In the genomic region with DNA sequence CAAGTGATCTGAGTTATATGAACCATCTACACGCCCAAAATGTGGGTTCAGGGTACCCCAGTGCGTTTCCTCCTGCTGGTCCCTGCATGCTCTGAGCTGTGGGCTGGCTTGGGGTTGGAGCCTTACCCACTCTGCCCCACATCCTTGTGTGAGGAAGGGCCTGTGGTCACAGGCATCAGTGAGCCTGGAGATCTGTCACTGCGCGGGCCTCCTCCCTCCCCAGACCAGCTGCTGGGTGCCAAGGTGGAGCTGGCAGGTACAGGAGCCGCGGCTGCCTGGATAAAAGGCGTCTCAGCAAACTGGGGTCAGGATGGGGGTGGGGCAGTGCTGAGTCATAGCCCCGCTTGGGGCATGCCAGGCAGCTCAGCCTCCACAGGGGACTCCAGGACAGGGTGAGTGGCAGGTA, we compare ENCODE assay signal across 16 cellular contexts. TPM values are rescaled to one million over a fixed set of nuclear protein-coding genes. Genes with fewer than 3 reads are reported as not detected.
DNase-seq lines count a peak whose midpoint lies in the region; ATAC-seq lines count a peak whose summit lies in the region.
"Had no signal": no experiment of that assay in that cellular context is flagged by ENCODE, and none has a peak within 500 bp of the region (broad histone marks: within the 10 kb centered on the region; RNA-seq: fewer than 3 reads in every experiment).

No MANE protein-coding gene starts in this region.

- no peaks in the 10 kb centered on the region for H3K27me3 ChIP-seq in CD4-positive, alpha-beta memory T cell (ENCODE audit: insufficient read depth, low read length)
- H3K27me3 ChIP-seq: sigmoid colon had no signal

- no peaks in the 10 kb centered on the region for H3K9me3 ChIP-seq in CD4-positive, alpha-beta memory T cell (ENCODE audit: control insufficient read depth in 1 of 2, low read length in 2 of 2)
- H3K9me3 ChIP-seq: sigmoid colon had no signal

- H3K9me3 Mint-ChIP-seq in CD4-positive, alpha-beta memory T cell: no peaks in the 10 kb centered on the region
- H3K9me3 Mint-ChIP-seq: activated B cell treated with CpG ODN at 0.5 μM for 24 hours; activated naive CD4-positive, alpha-beta T cell treated with anti-CD3 and anti-CD28 coated beads, Interleukin-2, amount 50 U/mL, for 24 hours; CD4-positive, CD25-positive, alpha-beta regulatory T cell had no signal

- ATAC-seq in HG03095 (IDR thresholded peaks at IDR 0.05; ENCODE audit: unreplicated experiment) (no peak), GM19023 (IDR thresholded peaks at IDR 0.05; ENCODE audit: unreplicated experiment) (no peak), GM21515 (IDR thresholded peaks at IDR 0.05; ENCODE audit: unreplicated experiment) (no peak)

- H3K27ac ChIP-seq in CD4-positive, alpha-beta memory T cell (ENCODE audit: low read depth, low read length): no peak overlapping the region
- H3K27ac ChIP-seq: epithelial cell of prostate, sigmoid colon, SK-N-MC had no signal

- no peaks in the 10 kb centered on the region for H3K27me3 Mint-ChIP-seq in CD4-positive, alpha-beta memory T cell
- H3K27me3 Mint-ChIP-seq: activated B cell treated with CpG ODN at 0.5 μM for 24 hours; activated naive CD4-positive, alpha-beta T cell treated with anti-CD3 and anti-CD28 coated beads, Interleukin-2, amount 50 U/mL, for 24 hours; CD4-positive, CD25-positive, alpha-beta regulatory T cell had no signal

- peaks cover 11% of the 10 kb centered on the region for H3K4me1 ChIP-seq in CD4-positive, alpha-beta memory T cell (ENCODE audit: insufficient read depth, low read length)
- H3K4me1 ChIP-seq: sigmoid colon had no signal

- intact Hi-C loops in CD4-positive, alpha-beta memory T cell (cut with micrococcal nuclease): no loop called here

- H3K36me3 ChIP-seq in CD4-positive, alpha-beta memory T cell (ENCODE audit: insufficient read depth, low read length): no peaks in the 10 kb centered on the region
- H3K36me3 ChIP-seq: sigmoid colon had no signal

- no peak overlapping the region for H3K4me3 Mint-ChIP-seq in CD4-positive, alpha-beta memory T cell
- H3K4me3 Mint-ChIP-seq: activated B cell treated with CpG ODN at 0.5 μM for 24 hours; activated naive CD4-positive, alpha-beta T cell treated with anti-CD3 and anti-CD28 coated beads, Interleukin-2, amount 50 U/mL, for 24 hours; CD4-positive, CD25-positive, alpha-beta regulatory T cell had no signal

- H3K27ac Mint-ChIP-seq in CD4-positive, alpha-beta memory T cell: peak overlapping the region in 4 of 7 donors; percentile 1 to 66 (median 18)
- H3K27ac Mint-ChIP-seq: activated B cell treated with CpG ODN at 0.5 μM for 24 hours; activated naive CD4-positive, alpha-beta T cell treated with anti-CD3 and anti-CD28 coated beads, Interleukin-2, amount 50 U/mL, for 24 hours; CD4-positive, CD25-positive, alpha-beta regulatory T cell had no signal

- peaks cover 3 to 11% (median 3%) of the 10 kb centered on the region in 4 donors for H3K4me1 Mint-ChIP-seq in CD4-positive, alpha-beta memory T cell
- H3K4me1 Mint-ChIP-seq: activated naive CD4-positive, alpha-beta T cell treated with anti-CD3 and anti-CD28 coated beads, Interleukin-2, amount 50 U/mL, for 24 hours; CD4-positive, CD25-positive, alpha-beta regulatory T cell had no signal

- H3K36me3 Mint-ChIP-seq in CD4-positive, alpha-beta memory T cell: no peaks in the 10 kb centered on the region
- H3K36me3 Mint-ChIP-seq: activated naive CD4-positive, alpha-beta T cell treated with anti-CD3 and anti-CD28 coated beads, Interleukin-2, amount 50 U/mL, for 24 hours; CD4-positive, CD25-positive, alpha-beta regulatory T cell had no signal

- POLR2A ChIA-PET in CD4-positive, alpha-beta memory T cell (lab: Charles Lee; ENCODE audit: partially characterized antibody): no interaction called here

- H3K4me3 ChIP-seq in CD4-positive, alpha-beta memory T cell (ENCODE audit: low read length in 2 of 2): no peak overlapping the region
- H3K4me3 ChIP-seq: sigmoid colon, SK-N-MC had no signal

- CTCF ChIA-PET in CD4-positive, alpha-beta memory T cell (lab: Charles Lee; ENCODE audit: partially characterized antibody): interaction anchor here (0.7 kb wide), 1 partner anchor 502 kb away, joined by 3 read pairs; no protein-coding TSS in a partner anchor

- DNase-seq in CD4-positive, alpha-beta memory T cell: peak in 1 of 5 donors; percentile 7
- DNase-seq in ELF-1 (ENCODE audit: low read depth, low spot score) (peak; percentile 48), iPS-NIHi11 (ENCODE audit: low spot score) (peak; percentile 53)
- DNase-seq in activated CD8-positive, alpha-beta memory T cell treated with anti-CD3 and anti-CD28 coated beads, Interleukin-2, amount 50 U/mL, for 4 hours: peak; percentile 27
- DNase-seq: activated B cell treated with CpG ODN at 0.5 μM for 24 hours, NCI-H1092 treated with DMSO at 0.1 percent for 48 hours, NCI-H226, OCI-M1, sigmoid colon had no signal

RNA-seq across cellular contexts. Expression of gene GNAZ, which starts 17.9 kb away (rescaled TPM):
- under 1 TPM; 0.36 to 0.76 TPM for total RNA-seq in CD4-positive, alpha-beta memory T cell
- polyA plus RNA-seq in CD4-positive, alpha-beta memory T cell: under 1 TPM in 1 of 2 donors, not detected in 1; 0.05 TPM

RNA-seq across cellular contexts. Expression of gene RSPH14, which starts 53.6 kb away (rescaled TPM):
- not detected for total RNA-seq in CD4-positive, alpha-beta memory T cell
- not detected for polyA plus RNA-seq in CD4-positive, alpha-beta memory T cell
- total RNA-seq: activated B cell treated with CpG ODN at 0.5 μM for 24 hours; CD4-positive, CD25-positive, alpha-beta regulatory T cell had no signal

RNA-seq across cellular contexts. Expression of gene RAB36, which starts 57.1 kb away (rescaled TPM):
- under 1 TPM; 0.33 to 0.64 TPM for total RNA-seq in CD4-positive, alpha-beta memory T cell
- polyA plus RNA-seq in CD4-positive, alpha-beta memory T cell: 1 to 10 TPM in 1 of 2 donors, under 1 TPM in 1; 0.61 to 1.1 TPM
